22 cellular contexts compared by ENCODE assay signal in genomic region chr5:126376443-126376842, GRCh38. TPM values are rescaled to one million over a fixed set of nuclear protein-coding genes. Genes with fewer than 3 reads are reported as not detected.
DNase-seq lines count a peak whose midpoint lies in the region; ATAC-seq, FAIRE-seq and TF ChIP-seq lines count a peak whose summit lies in the region.
"Had no signal": no experiment of that assay in that cellular context is flagged by ENCODE, and none has a peak within 500 bp of the region (broad histone marks: within the 10 kb centered on the region; RNA-seq: fewer than 3 reads in every experiment).

No MANE protein-coding gene starts in this region.

- no peak overlapping the region for H3K4me3 Mint-ChIP-seq in neural progenitor cell
- no peak overlapping the region for H3K4me3 Mint-ChIP-seq in activated naive CD4-positive, alpha-beta T cell treated with anti-CD3 and anti-CD28 coated beads for 36 hours
- H3K4me3 Mint-ChIP-seq: activated naive CD8-positive, alpha-beta T cell treated with anti-CD3 and anti-CD28 coated beads for 36 hours; brain; CD4-positive, CD25-positive, alpha-beta regulatory T cell; dendritic cell treated with granulocyte-macrophage colony-stimulating factor and Interleukin-4, amounts not matched to agents 40 ng/mL and 50 ng/mL, for 4 days; T-helper 1 cell treated with Interleukin-12 subunit alpha and Interleukin-12 subunit beta and Interleukin-4 antibody, amounts not matched to agents 30 μg/mL and 1 μg/mL, for 36 hours had no signal

- H3K9ac ChIP-seq in K562 (ENCODE audit: insufficient read depth in 1 of 2, low read depth in 2 of 2, low read length in 2 of 2) (no peak overlapping the region), keratinocyte (ENCODE audit: control insufficient read depth, extremely low read depth, insufficient read depth, low read length) (no peak overlapping the region), neural progenitor cell (no peak overlapping the region)

- H3K36me3 ChIP-seq in K562 (ENCODE audit: control insufficient read depth, insufficient read depth, low read length): no peaks in the 10 kb centered on the region
- no peaks in the 10 kb centered on the region for H3K36me3 ChIP-seq in keratinocyte (ENCODE audit: control insufficient read depth in 2 of 2, extremely low read depth in 1 of 2, insufficient read depth in 2 of 2, low read length in 2 of 2)
- no peaks in the 10 kb centered on the region for H3K36me3 ChIP-seq in neural progenitor cell

- H3K27me3 ChIP-seq in K562 (ENCODE audit: control insufficient read depth in 2 of 2, insufficient read depth in 2 of 2, low read length in 2 of 2) (no peaks in the 10 kb centered on the region; a peak in 1 of 5 replicates), keratinocyte (ENCODE audit: control insufficient read depth, extremely low read depth, insufficient read depth, low read length) (no peaks in the 10 kb centered on the region), neural progenitor cell (no peaks in the 10 kb centered on the region)
- H3K27me3 ChIP-seq: foreskin keratinocyte had no signal

- H3F3A ChIP-seq in neural progenitor cell (ENCODE audit: low read depth): no peaks in the 10 kb centered on the region

- no TSS peak for BruUV-seq in K562 (replicated peaks; lab: Mats Ljungman, UMichigan)

- H3K9me3 ChIP-seq in K562 (replicated peaks; ENCODE audit: control insufficient read depth, insufficient read depth, low read depth, low read length): no peaks in the 10 kb centered on the region
- no peaks in the 10 kb centered on the region for H3K9me3 ChIP-seq in keratinocyte (ENCODE audit: control insufficient read depth, low read depth, low read length)
- no peaks in the 10 kb centered on the region for H3K9me3 ChIP-seq in neural progenitor cell (ENCODE audit: low read depth)

- peaks cover 10% of the 10 kb centered on the region for H3K9me3 Mint-ChIP-seq in neural progenitor cell
- no peaks in the 10 kb centered on the region for H3K9me3 Mint-ChIP-seq in activated naive CD4-positive, alpha-beta T cell treated with anti-CD3 and anti-CD28 coated beads for 36 hours
- H3K9me3 Mint-ChIP-seq: dendritic cell treated with granulocyte-macrophage colony-stimulating factor and Interleukin-4, amounts not matched to agents 40 ng/mL and 50 ng/mL, for 4 days; T-helper 1 cell treated with Interleukin-12 subunit alpha and Interleukin-12 subunit beta and Interleukin-4 antibody, amounts not matched to agents 30 μg/mL and 1 μg/mL, for 36 hours had no signal

- TF ChIP-seq EP300 in K562 (IDR thresholded peaks at IDR 0.05; ENCODE audit: low read length): no peak

- POLR2A ChIA-PET in K562 (lab: Yijun Ruan, JAX): interaction anchor here (1.0 kb wide), 1 partner anchor 25 kb away, joined by 3 read pairs; no protein-coding TSS in a partner anchor

- in situ Hi-C loops in K562 (cut with MboI): no loop called here

- H3K4me1 ChIP-seq in K562 (replicated peaks in 1 of 2; ENCODE audit: control insufficient read depth in 2 of 2, insufficient read depth in 2 of 2, low read length in 2 of 2): peaks cover 0 to under 1% of the 10 kb centered on the region in 2 experiments; a peak in 2 of 5 replicates
- no peaks in the 10 kb centered on the region for H3K4me1 ChIP-seq in keratinocyte (ENCODE audit: control insufficient read depth, extremely low read depth, insufficient read depth, low read length)
- no peaks in the 10 kb centered on the region for H3K4me1 ChIP-seq in neural progenitor cell
- H3K4me1 ChIP-seq: foreskin keratinocyte had no signal

- no peak for TF ChIP-seq POLR2A in K562 (conservative IDR thresholded peaks at IDR 0.05)

- dilution Hi-C loops in keratinocyte (cut with MboI; ENCODE audit: extremely low pct_ligation_motif_present, low sequenced_read_pairs): no loop called here

- TF ChIP-seq CTCF in K562 (IDR thresholded peaks at IDR 0.05 in 2 of 3, conservative IDR thresholded peaks at IDR 0.05 in 1 of 3; ENCODE audit: insufficient read depth in 2 of 3, low read depth in 1 of 3, low read length in 3 of 3): no peak
- TF ChIP-seq CTCF in keratinocyte (optimal IDR thresholded peaks at IDR 0.05 in 1 of 3, IDR thresholded peaks at IDR 0.05 in 1 of 3, conservative IDR thresholded peaks at IDR 0.05 in 1 of 3; ENCODE audit: extremely low read depth in 1 of 3, insufficient read depth in 2 of 3, low read length in 3 of 3): no peak
- no peak for TF ChIP-seq CTCF in neural progenitor cell (IDR thresholded peaks at IDR 0.05)

- ATAC-seq in K562 (no peak), GM21515 (IDR thresholded peaks at IDR 0.05; ENCODE audit: unreplicated experiment) (no peak)
- ATAC-seq: foreskin keratinocyte had no signal

- CTCF ChIA-PET in K562 (lab: Yijun Ruan, JAX; ENCODE audit: low intra/inter-chr PET ratio): no interaction called here
- CTCF ChIA-PET in activated naive CD4-positive, alpha-beta T cell treated with anti-CD3 and anti-CD28 coated beads for 36 hours (lab: Charles Lee): no interaction called here

- TF ChIP-seq RAD21 in K562 (CRISPR knock-in tag; conservative IDR thresholded peaks at IDR 0.05 in 1 of 2, IDR thresholded peaks at IDR 0.05 in 1 of 2): no peak

- H3K4me1 Mint-ChIP-seq in neural progenitor cell: no peaks in the 10 kb centered on the region
- peaks cover 10% of the 10 kb centered on the region for H3K4me1 Mint-ChIP-seq in activated naive CD4-positive, alpha-beta T cell treated with anti-CD3 and anti-CD28 coated beads for 36 hours (ENCODE audit: low read depth)
- H3K4me1 Mint-ChIP-seq: brain had no signal

- H4K20me1 ChIP-seq in K562 (replicated peaks; ENCODE audit: control insufficient read depth, insufficient read depth, low read length) (no peaks in the 10 kb centered on the region), keratinocyte (ENCODE audit: control insufficient read depth, extremely low read depth, insufficient read depth, low read length) (no peaks in the 10 kb centered on the region), neural progenitor cell (ENCODE audit: low read depth) (no peaks in the 10 kb centered on the region)

- no peaks in the 10 kb centered on the region for H3K9me1 ChIP-seq in K562 (ENCODE audit: control insufficient read depth, insufficient read depth, low read length)
- H3K9me1 ChIP-seq in keratinocyte (ENCODE audit: control insufficient read depth, extremely low read depth, insufficient read depth, low read length): no peaks in the 10 kb centered on the region

- H3K4me2 ChIP-seq in K562 (ENCODE audit: insufficient read depth, low read length): no peak overlapping the region; the same call in 1 of the 2 replicates
- H3K4me2 ChIP-seq in keratinocyte (ENCODE audit: control insufficient read depth, extremely low read depth, insufficient read depth, low read depth, low read length): no peak overlapping the region
- no peak overlapping the region for H3K4me2 ChIP-seq in neural progenitor cell

- no peak overlapping the region for H3K27ac ChIP-seq in K562 (ENCODE audit: extremely low read depth, low read depth, low read length)
- no peak overlapping the region for H3K27ac ChIP-seq in keratinocyte (ENCODE audit: control insufficient read depth, insufficient read depth, low read length)
- H3K27ac ChIP-seq in neural progenitor cell: no peak overlapping the region
- H3K27ac ChIP-seq: foreskin keratinocyte had no signal

- H2AFZ ChIP-seq in K562 (ENCODE audit: low read depth, low read length): peak overlapping the region; percentile 44; the same call in 1 of the 2 replicates
- H2AFZ ChIP-seq in keratinocyte (ENCODE audit: control insufficient read depth, low read length): peak overlapping the region; percentile 27
- no peak overlapping the region for H2AFZ ChIP-seq in neural progenitor cell (replicated peaks)

- H3K27me3 Mint-ChIP-seq in neural progenitor cell (ENCODE audit: insufficient read depth, low read depth): peaks cover 6% of the 10 kb centered on the region
- H3K27me3 Mint-ChIP-seq in activated naive CD4-positive, alpha-beta T cell treated with anti-CD3 and anti-CD28 coated beads for 36 hours (ENCODE audit: low read depth): no peaks in the 10 kb centered on the region
- H3K27me3 Mint-ChIP-seq: activated naive CD8-positive, alpha-beta T cell treated with anti-CD3 and anti-CD28 coated beads for 36 hours; brain had no signal

- H3K4me3 ChIP-seq in K562 (no peak overlapping the region), keratinocyte (ENCODE audit: control insufficient read depth in 2 of 3, extremely low read depth in 1 of 3, insufficient read depth in 2 of 3, low read depth in 1 of 3, low read length in 3 of 3) (no peak overlapping the region), neural progenitor cell (no peak overlapping the region)

- intact Hi-C loops in K562 (cut with micrococcal nuclease): no loop called here
- intact Hi-C loops in activated naive CD4-positive, alpha-beta T cell treated with anti-CD3 and anti-CD28 coated beads for 36 hours (cut with micrococcal nuclease): no loop called here

- H3K79me2 ChIP-seq in K562 (ENCODE audit: control insufficient read depth, insufficient read depth, low read length) (no peaks in the 10 kb centered on the region), keratinocyte (ENCODE audit: control insufficient read depth, insufficient read depth, low read length) (no peaks in the 10 kb centered on the region), neural progenitor cell (ENCODE audit: low read depth) (no peaks in the 10 kb centered on the region)

- FAIRE-seq in K562 (lab: Jason Lieb, UNC) (no peak), keratinocyte (lab: Jason Lieb, UNC) (peak; percentile 55)
- FAIRE-seq: H1 had no signal

- no peak overlapping the region for H3K27ac Mint-ChIP-seq in neural progenitor cell
- H3K27ac Mint-ChIP-seq in activated naive CD4-positive, alpha-beta T cell treated with anti-CD3 and anti-CD28 coated beads for 36 hours: no peak overlapping the region
- H3K27ac Mint-ChIP-seq: activated naive CD8-positive, alpha-beta T cell treated with anti-CD3 and anti-CD28 coated beads for 36 hours; brain; CD4-positive, CD25-positive, alpha-beta regulatory T cell; dendritic cell treated with granulocyte-macrophage colony-stimulating factor and Interleukin-4, amounts not matched to agents 40 ng/mL and 50 ng/mL, for 4 days; T-helper 1 cell treated with Interleukin-12 subunit alpha and Interleukin-12 subunit beta and Interleukin-4 antibody, amounts not matched to agents 30 μg/mL and 1 μg/mL, for 36 hours had no signal

- 0% methylated on average over 1 of the region's 1 CpG for WGBS in K562 (ENCODE audit: insufficient coverage, low coverage, missing lambda C conversion rate)

- DNase-seq in EH (ENCODE audit: low read depth) (peak; percentile 47), K562 (ENCODE audit: extremely low read depth in 1 of 4, low spot score in 3 of 4) (no peak), keratinocyte (ENCODE audit: low read depth, low spot score) (no peak), putamen (ENCODE audit: low spot score) (peak; percentile 7), neural progenitor cell (ENCODE audit: low spot score) (no peak)
- DNase-seq in activated naive CD4-positive, alpha-beta T cell treated with anti-CD3 and anti-CD28 coated beads for 36 hours: no peak
- no peak for DNase-seq in central memory CD4-positive, alpha-beta T cell
- DNase-seq: activated CD4-positive, alpha-beta T cell treated with anti-CD3 and anti-CD28 coated beads for 4 hours; activated naive CD8-positive, alpha-beta T cell treated with anti-CD3 and anti-CD28 coated beads for 36 hours; CD4-positive, CD25-positive, alpha-beta regulatory T cell; DMS153; foreskin keratinocyte; GF-D8; KBM-7; NCI-H1694 treated with DMSO at 0.1 percent for 48 hours; NCI-H526 treated with DMSO at 0.1 percent for 48 hours had no signal

- H3K36me3 Mint-ChIP-seq in neural progenitor cell: no peaks in the 10 kb centered on the region
- H3K36me3 Mint-ChIP-seq in activated naive CD4-positive, alpha-beta T cell treated with anti-CD3 and anti-CD28 coated beads for 36 hours (ENCODE audit: low read depth): no peaks in the 10 kb centered on the region
- H3K36me3 Mint-ChIP-seq: activated naive CD8-positive, alpha-beta T cell treated with anti-CD3 and anti-CD28 coated beads for 36 hours; CD4-positive, CD25-positive, alpha-beta regulatory T cell had no signal

RNA-seq across cellular contexts. Expression of gene GRAMD2B, which starts 46.8 kb away (rescaled TPM):
- total RNA-seq in K562 (2011; cell fraction: chromatin; rRNA removed; ENCODE audit: low replicate concordance): 2.3 and 4.7 TPM in 2 replicates
- 1.6 and 2.2 TPM in 2 replicates for total RNA-seq in K562 (2011; cell fraction: nucleolus; rRNA removed)
- total RNA-seq in K562 (2011; cell fraction: nucleoplasm; rRNA removed): 1.8 and 4.0 TPM in 2 replicates
- total RNA-seq in K562 (2014; rRNA removed): 1.8 and 2.6 TPM in 2 replicates
- total RNA-seq in K562 (2014; rRNA removed; fragmentation: Illumina TruSeq; extraction: Trizol): 1.2 and 1.7 TPM in 2 replicates
- total RNA-seq in K562 (2015; rRNA removed; fragmentation: Illumina TruSeq; extraction: Trizol): 0.87 and 1.5 TPM in 2 replicates
- 1.3 and 1.7 TPM in 2 replicates for total RNA-seq in K562 (2021)
- 0.97 and 4.2 TPM in 2 replicates for polyA plus RNA-seq in K562 (2011; rRNA removed)
- 0.71 and 0.97 TPM in 2 replicates for polyA plus RNA-seq in K562 (2011; cell fraction: cytosol; rRNA removed)
- 1.4 and 3.7 TPM in 2 replicates for polyA plus RNA-seq in K562 (2011; cell fraction: nucleus; rRNA removed)
- polyA plus RNA-seq in K562 (2012): 0.61 and 0.85 TPM in 2 replicates
- 1.4 and 1.8 TPM in 2 replicates for polyA plus RNA-seq in K562 (2014; fragmentation: Illumina TruSeq; extraction: Trizol)
- under 1 TPM; 0.32 to 0.90 TPM for polyA plus RNA-seq in K562 (2014; fragmentation: Nextera tagmentation; extraction: Ambion mirVana)
- 1.7 and 2.3 TPM in 2 replicates for polyA plus RNA-seq in K562 (2014; rRNA removed)
- 1.0 and 2.9 TPM in 2 replicates for polyA minus RNA-seq in K562 (2011; rRNA and poly(A)+ RNA removed)
- 0.86 TPM in 1 of 2 replicates, not detected in the other for polyA minus RNA-seq in K562 (2011; cell fraction: cytosol; rRNA and poly(A)+ RNA removed)
- 1.3 and 3.2 TPM in 2 replicates for polyA minus RNA-seq in K562 (2011; cell fraction: nucleus; rRNA and poly(A)+ RNA removed)
- polyA plus RNA-seq in keratinocyte: 37.6 to 45.9 TPM (median 42.9 TPM) in 3 replicates
- polyA plus RNA-seq in keratinocyte (2011; ENCODE audit: low read depth): 62.9 TPM
- 32.0 and 46.3 TPM in 2 replicates for polyA plus RNA-seq in keratinocyte (2011; cell fraction: cytosol; rRNA removed)
- polyA plus RNA-seq in keratinocyte (2011; cell fraction: nucleus; rRNA removed): 38.5 and 43.3 TPM in 2 replicates
- 25.5 and 51.0 TPM in 2 replicates for polyA plus RNA-seq in keratinocyte (2012; ENCODE audit: low replicate concordance)
- polyA minus RNA-seq in keratinocyte: 6.6 to 20.9 TPM (median 16.2 TPM) in 3 replicates
- 22.4 TPM for polyA minus RNA-seq in keratinocyte (2011; cell fraction: cytosol; rRNA and poly(A)+ RNA removed)
- polyA minus RNA-seq in keratinocyte (2011; cell fraction: nucleus; rRNA and poly(A)+ RNA removed): 14.1 and 36.8 TPM in 2 replicates
- 8.6 and 11.0 TPM in 2 replicates for total RNA-seq in neural progenitor cell (ENCODE audit: low replicate concordance)
- 10 to 100 TPM in 1 of 2 experiments, 1 to 10 TPM in 1; 8.7 to 10.8 TPM for total RNA-seq in activated naive CD4-positive, alpha-beta T cell treated with anti-CD3 and anti-CD28 coated beads for 36 hours
- polyA plus RNA-seq: neural cell had no signal

Comparison
In these comparisons a context has a peak if more than half of its experiments do, and no peak if none do; other contexts are left out.
1. DNase-seq: peak in EH (single experiment) and putamen (single experiment); none in K562 (0 of 4), keratinocyte (single experiment), neural progenitor cell (single experiment), activated naive CD4-positive, alpha-beta T cell treated with anti-CD3 and anti-CD28 coated beads for 36 hours (single experiment) and central memory CD4-positive, alpha-beta T cell (single experiment).